8 cellular contexts compared by ENCODE assay signal in the genomic region with DNA sequence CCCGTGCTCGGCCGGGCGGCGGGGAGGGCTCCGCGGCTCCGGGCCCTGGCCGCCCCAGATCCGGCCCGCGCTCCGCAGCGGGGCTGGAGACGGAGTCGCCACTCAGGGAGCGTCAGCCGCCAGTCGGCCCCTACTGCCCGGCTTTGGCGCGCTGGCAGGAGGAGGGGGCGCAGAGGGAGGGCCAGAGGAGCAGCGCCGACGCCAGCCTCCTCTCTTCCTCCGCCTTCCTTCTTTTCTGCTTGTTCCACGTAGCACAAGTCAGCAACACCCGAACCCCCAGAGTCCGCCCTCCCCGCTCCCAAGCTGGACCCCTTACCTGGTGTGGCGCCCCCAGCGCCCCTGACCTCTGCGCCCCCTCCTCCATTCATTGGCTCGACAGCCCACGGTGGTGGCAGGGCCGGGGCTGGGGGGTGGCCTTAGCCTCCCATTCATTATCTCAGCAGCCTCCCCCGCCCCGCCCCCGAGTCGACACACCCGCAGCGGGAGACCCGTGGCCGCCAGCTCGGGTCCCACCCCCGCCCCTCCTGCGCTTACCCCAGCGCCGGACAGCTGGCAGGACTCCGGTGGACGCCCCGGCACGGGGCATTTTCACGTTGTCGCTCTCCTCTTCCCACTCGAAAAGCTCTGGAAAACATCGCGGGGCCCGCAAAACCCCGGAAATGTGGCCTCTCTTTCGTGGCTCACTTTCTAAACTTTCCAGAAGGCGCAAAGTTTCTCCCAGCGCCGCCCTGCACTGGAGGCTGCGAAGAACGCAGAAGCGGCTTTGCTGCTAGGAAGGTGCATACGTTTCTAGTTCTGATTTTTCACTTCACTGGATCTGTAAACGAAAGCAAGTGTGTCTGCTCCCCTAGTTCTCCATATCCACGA. TPM values are rescaled to one million over a fixed set of nuclear protein-coding genes. Genes with fewer than 3 reads are reported as not detected.
DNase-seq lines count a peak whose midpoint lies in the region; ATAC-seq and TF ChIP-seq lines count a peak whose summit lies in the region.

A gene with protein sequence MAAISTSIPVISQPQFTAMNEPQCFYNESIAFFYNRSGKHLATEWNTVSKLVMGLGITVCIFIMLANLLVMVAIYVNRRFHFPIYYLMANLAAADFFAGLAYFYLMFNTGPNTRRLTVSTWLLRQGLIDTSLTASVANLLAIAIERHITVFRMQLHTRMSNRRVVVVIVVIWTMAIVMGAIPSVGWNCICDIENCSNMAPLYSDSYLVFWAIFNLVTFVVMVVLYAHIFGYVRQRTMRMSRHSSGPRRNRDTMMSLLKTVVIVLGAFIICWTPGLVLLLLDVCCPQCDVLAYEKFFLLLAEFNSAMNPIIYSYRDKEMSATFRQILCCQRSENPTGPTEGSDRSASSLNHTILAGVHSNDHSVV (minus strand): TSS at position 135 of the 867 bp plus-strand sequence. CDS start 66,353 bp downstream, outside the sequence.

- no peak within 1 kb of the TSS for H3T11ph ChIP-seq in H9 (ENCODE audit: low read length)

- peak within 1 kb of the TSS; percentile 74 for H3K4me2 ChIP-seq in H9 (ENCODE audit: insufficient read depth, insufficient read length, low read length)

- H3K4ac ChIP-seq in H9 (ENCODE audit: low read depth, low read length), result no peak within 1 kb of the TSS

- no peak within 1 kb of the TSS for H2BK5ac ChIP-seq in H9 (ENCODE audit: insufficient read length, low read length)

- no peak within 1 kb of the TSS for H3K9ac ChIP-seq in H9 (ENCODE audit: extremely low read depth, insufficient read length, low read length)

- peaks cover 34% of the 10 kb centered on the region for H3K27me3 ChIP-seq in CD4-positive, alpha-beta T cell (ENCODE audit: control insufficient read depth, insufficient read depth, low read length)
- peaks cover 10% of the 10 kb centered on the region; the same call in 1 of the 2 replicates for H3K27me3 ChIP-seq in H9 (ENCODE audit: insufficient read depth, low read length)

- H3K56ac ChIP-seq in H9 (ENCODE audit: insufficient read length, low read depth, low read length), result no peak within 1 kb of the TSS

- H3K14ac ChIP-seq in H9 (ENCODE audit: insufficient read depth, low read length), result peak within 1 kb of the TSS; percentile 88

- H2BK20ac ChIP-seq in H9 (ENCODE audit: low read depth, low read length, poor library complexity, severe bottlenecking), result no peak within 1 kb of the TSS

- no peak within 1 kb of the TSS for H2AFZ ChIP-seq in H9 (ENCODE audit: low read length)

- H3K27ac Mint-ChIP-seq in CD4-positive, alpha-beta T cell, result no peak within 1 kb of the TSS
- H3K27ac Mint-ChIP-seq in H9, result no peak within 1 kb of the TSS
- peak within 1 kb of the TSS in 1 of 2 donors; percentile 19 for H3K27ac Mint-ChIP-seq in natural killer cell

- H3K27ac ChIP-seq in CD4-positive, alpha-beta T cell (ENCODE audit: low read depth, low read length), result no peak within 1 kb of the TSS
- H3K27ac ChIP-seq in H9 (ENCODE audit: insufficient read length, low read depth, low read length), result no peak within 1 kb of the TSS

- no peaks in the 10 kb centered on the region for H3K79me1 ChIP-seq in H9 (ENCODE audit: insufficient read depth, low read depth, low read length, poor library complexity, severe bottlenecking)

- H4K20me1 ChIP-seq in H9 (ENCODE audit: control insufficient read depth, insufficient read depth, insufficient read length), result no peaks in the 10 kb centered on the region

- POLR2A ChIA-PET in CD4-positive, alpha-beta T cell (lab: Charles Lee), result no interaction called here
- POLR2A ChIA-PET in GM10248 (lab: Yijun Ruan, JAX), result no interaction called here

- H3K79me2 ChIP-seq in H9 (ENCODE audit: insufficient read depth, low read length), result no peaks in the 10 kb centered on the region

- CTCF ChIA-PET in CD4-positive, alpha-beta T cell (lab: Charles Lee), result no interaction called here
- CTCF ChIA-PET in GM10248 (lab: Yijun Ruan, JAX), result interaction anchor here (2.7 kb wide), 1 partner anchor 11 kb away, joined by 15 read pairs; no protein-coding TSS in a partner anchor

- ATAC-seq in CD4-positive, alpha-beta T cell (ENCODE audit: poor library complexity), result no peak
- ATAC-seq in natural killer cell, result peak in 2 of 3 donors; percentile 18 to 40
- no peak for ATAC-seq in HG02840 (IDR thresholded peaks at IDR 0.05; ENCODE audit: low FRiP score, unreplicated experiment)

- no peak within 1 kb of the TSS for H4K8ac ChIP-seq in H9 (replicated peaks; ENCODE audit: insufficient read length, low read depth, low read length)

- peaks cover 62% of the 10 kb centered on the region for H3K27me3 Mint-ChIP-seq in CD4-positive, alpha-beta T cell
- peaks cover 49% of the 10 kb centered on the region for H3K27me3 Mint-ChIP-seq in H9 (ENCODE audit: low read depth)
- H3K27me3 Mint-ChIP-seq in natural killer cell (ENCODE audit: low read depth in 2 of 2), result peaks cover 24 to 38% of the 10 kb centered on the region in 2 donors

- no peak within 1 kb of the TSS for H4K5ac ChIP-seq in H9 (ENCODE audit: insufficient read length, low read depth, low read length)

- H4K91ac ChIP-seq in H9 (ENCODE audit: insufficient read length, low read depth, low read length), result no peak within 1 kb of the TSS

- H3K4me1 Mint-ChIP-seq in CD4-positive, alpha-beta T cell (ENCODE audit: low read depth), result peaks cover 12% of the 10 kb centered on the region
- H3K4me1 Mint-ChIP-seq in H9 (peaks cover 28 to 37% of the 10 kb centered on the region in 2 experiments), natural killer cell (peaks cover 15% of the 10 kb centered on the region in 2 donors)

- H2AK5ac ChIP-seq in H9 (ENCODE audit: insufficient read length, low read length), result no peak within 1 kb of the TSS

- no peak within 1 kb of the TSS for H2BK120ac ChIP-seq in H9 (ENCODE audit: low read depth, low read length, poor library complexity, severe bottlenecking)

- H3K4me3 Mint-ChIP-seq in CD4-positive, alpha-beta T cell, result peak within 1 kb of the TSS; percentile 56
- peak within 1 kb of the TSS; percentile 76 to 89 for H3K4me3 Mint-ChIP-seq in H9
- peak within 1 kb of the TSS; percentile 87 for H3K4me3 Mint-ChIP-seq in natural killer cell

- no peak for DNase-seq in CD4-positive, alpha-beta T cell
- peak; percentile 66 for DNase-seq in H9
- peak; percentile 24 for DNase-seq in T1000 (lab: John Stamatoyannopoulos, UW)
- DNase-seq in fibroblast of the conjunctiva (ENCODE audit: low read depth), result peak; percentile 54
- DNase-seq in natural killer cell, result no peak
- no peak for DNase-seq in GM10248 (ENCODE audit: extremely low spot score)
- no peak for DNase-seq in activated CD8-positive, alpha-beta memory T cell treated with anti-CD3 and anti-CD28 coated beads, Interleukin-2, amount 50 U/mL, for 4 hours

- no peaks in the 10 kb centered on the region for H3K9me3 ChIP-seq in CD4-positive, alpha-beta T cell (ENCODE audit: control insufficient read depth, low read length)
- no peaks in the 10 kb centered on the region for H3K9me3 ChIP-seq in H9 (ENCODE audit: control insufficient read depth, low read depth, low read length)

- peak within 1 kb of the TSS; percentile 37; the same call in 1 of the 2 replicates for H2BK15ac ChIP-seq in H9 (ENCODE audit: low read depth, low read length)

- no peaks in the 10 kb centered on the region for H3K36me3 Mint-ChIP-seq in CD4-positive, alpha-beta T cell (ENCODE audit: low read depth)
- no peaks in the 10 kb centered on the region; a peak in 1 of 7 replicates for H3K36me3 Mint-ChIP-seq in H9 (ENCODE audit: insufficient read depth in 1 of 3, low read depth in 3 of 3)
- peaks cover 18% of the 10 kb centered on the region for H3K36me3 Mint-ChIP-seq in natural killer cell

- H3K4me1 ChIP-seq in H9 (ENCODE audit: insufficient read depth, low read length), result peaks cover 2% of the 10 kb centered on the region; the same call in 1 of the 2 replicates

- intact Hi-C loops in CD4-positive, alpha-beta T cell (cut with DNase I, micrococcal nuclease), result no loop called here
- intact Hi-C loops in natural killer cell (cut with micrococcal nuclease), result no loop called here

- H3K18ac ChIP-seq in H9 (ENCODE audit: insufficient read length, low read depth, low read length), result peak within 1 kb of the TSS; percentile 62

- no peak within 1 kb of the TSS for H3K23ac ChIP-seq in H9 (ENCODE audit: insufficient read length, low read depth, low read length)

- H2BK12ac ChIP-seq in H9 (ENCODE audit: insufficient read length, low read depth, low read length), result no peak within 1 kb of the TSS

- no CpG with 5 or more reads among the region's 71 CpGs for WGBS in H9 (ENCODE audit: extremely low coverage, insufficient read length, low lambda C conversion rate)

- H3K9me3 Mint-ChIP-seq in CD4-positive, alpha-beta T cell, result no peaks in the 10 kb centered on the region
- peaks cover 0 to 2% of the 10 kb centered on the region in 2 experiments; a peak in 2 of 5 replicates for H3K9me3 Mint-ChIP-seq in H9
- H3K9me3 Mint-ChIP-seq in natural killer cell, result peaks cover 0 to 3% of the 10 kb centered on the region in 2 donors

- no peak for TF ChIP-seq CTCF in CD4-positive, alpha-beta T cell (IDR thresholded peaks at IDR 0.05)
- TF ChIP-seq CTCF in H9 (conservative IDR thresholded peaks at IDR 0.05) (no peak), natural killer cell (IDR thresholded peaks at IDR 0.05) (no peak), GM10248 (IDR thresholded peaks at IDR 0.05; ENCODE audit: control extremely low read depth, extremely low read depth, low read depth, missing control alignments) (no peak)

- peaks cover 11% of the 10 kb centered on the region for H3K23me2 ChIP-seq in H9 (ENCODE audit: insufficient read length, low read depth, low read length, poor library complexity, severe bottlenecking)

RNA-seq across cellular contexts. Expression of the gene that starts here (rescaled TPM):
- not detected for total RNA-seq in CD4-positive, alpha-beta T cell
- total RNA-seq in H9 (2021) (0.99 and 1.3 TPM in 2 replicates), natural killer cell (under 1 TPM in 2 of 3 donors, not detected in 1; 0.48 to 0.50 TPM)

Comparison
In these comparisons a context has a peak if more than half of its experiments do, and no peak if none do; other contexts are left out.
1. Peak in ATAC-seq in natural killer cell; RNA of the gene not detected or under 1 TPM.
2. DNase-seq: peak in H9 (single experiment), T1000 (single experiment) and fibroblast of the conjunctiva (single experiment); none in CD4-positive, alpha-beta T cell (0 of 10), natural killer cell (single experiment), GM10248 (single experiment) and activated CD8-positive, alpha-beta memory T cell treated with anti-CD3 and anti-CD28 coated beads, Interleukin-2, amount 50 U/mL, for 4 hours (single experiment).
3. Peak in every context shown above with its lines, with median percentiles within 50 percentile points of each other: H3K4me3 Mint-ChIP-seq.